2 cellular contexts compared by ENCODE assay signal in genomic region chr1:23596382-23597358, GRCh38.
TF ChIP-seq lines count a peak whose summit lies in the region.

No MANE protein-coding gene starts in this region.

TF ChIP-seq in GM12878, 131 proteins besides CTCF, POLR2A, EP300 and RAD21:
- no peak for TF ChIP-seq NFIC (IDR thresholded peaks at IDR 0.05; ENCODE audit: low read depth, low read length)
- TF ChIP-seq ZNF24 (IDR thresholded peaks at IDR 0.05), result peak; percentile 75
- no peak for TF ChIP-seq IKZF2 (IDR thresholded peaks at IDR 0.05)
- TF ChIP-seq IRF5 (IDR thresholded peaks at IDR 0.05; ENCODE audit: borderline replicate concordance), result no peak
- no peak for TF ChIP-seq HDGF (IDR thresholded peaks at IDR 0.05)
- no peak for TF ChIP-seq SMC3 (IDR thresholded peaks at IDR 0.05; ENCODE audit: borderline replicate concordance, low read length)

TF ChIP-seq in SK-N-SH treated with all-trans-retinoic acid at 6 μM for 48 hours, 23 proteins besides CTCF, POLR2A, EP300 and RAD21:
- TF ChIP-seq RARB (CRISPR knock-in tag; IDR thresholded peaks at IDR 0.05), result no peak
- TF ChIP-seq ZNF8 (CRISPR knock-in tag; IDR thresholded peaks at IDR 0.05), result no peak
- no peak for TF ChIP-seq CSDC2 (CRISPR knock-in tag; IDR thresholded peaks at IDR 0.05)
- TF ChIP-seq TSHZ2 (CRISPR knock-in tag; IDR thresholded peaks at IDR 0.05), result no peak
- TF ChIP-seq BACH2 (CRISPR knock-in tag; IDR thresholded peaks at IDR 0.05; ENCODE audit: borderline replicate concordance), result no peak
- TF ChIP-seq ZFP3 (CRISPR knock-in tag; IDR thresholded peaks at IDR 0.05), result no peak
- no peak for TF ChIP-seq ARNTL (CRISPR knock-in tag; IDR thresholded peaks at IDR 0.05; ENCODE audit: borderline replicate concordance, low read depth)
